In the genomic region with DNA sequence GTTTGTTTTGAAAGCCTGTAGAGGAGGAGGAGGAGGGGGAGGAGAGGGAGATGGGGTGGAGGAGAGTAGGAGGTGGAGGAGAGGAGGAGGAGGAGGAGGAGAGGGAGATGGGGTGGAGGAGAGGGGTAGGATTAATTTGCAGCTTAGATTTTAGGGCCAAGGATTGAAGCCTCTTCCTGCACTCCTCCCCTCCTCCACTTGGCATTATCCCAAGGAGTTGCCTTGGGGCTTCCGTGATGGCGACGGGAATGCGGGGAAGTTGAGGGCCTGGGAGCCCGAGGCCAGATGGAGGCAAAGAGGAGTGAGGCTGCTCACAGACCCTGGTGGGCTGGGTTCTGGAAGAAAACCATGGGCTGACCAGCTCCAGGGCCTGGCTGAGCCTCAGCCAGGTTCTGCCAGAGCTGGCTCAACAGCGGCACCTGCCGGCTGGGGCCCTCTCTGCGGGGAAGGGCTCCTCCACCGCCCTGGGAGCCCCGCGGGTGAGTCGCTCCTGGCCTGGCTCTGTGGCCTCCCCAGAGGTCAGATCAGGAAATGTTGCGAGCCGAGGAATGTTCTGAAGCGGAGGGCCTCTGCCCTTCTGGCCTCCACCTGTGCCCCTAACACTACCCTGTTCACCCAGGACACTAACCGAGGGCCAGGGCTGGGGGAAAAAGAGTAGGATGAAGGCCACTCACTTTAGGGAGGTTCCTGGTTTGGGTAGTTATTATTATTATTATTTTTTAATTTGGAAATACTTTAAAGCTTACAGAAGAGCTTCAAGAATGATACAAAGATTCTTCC, we compare ENCODE assay signal across 8 cellular contexts. TPM values are rescaled to one million over a fixed set of nuclear protein-coding genes. Genes with fewer than 3 reads are reported as not detected.
A peak's percentile ranks its signal among the peaks of the same experiment; 100 is the strongest.
DNase-seq lines count a peak whose midpoint lies in the region; ATAC-seq and TF ChIP-seq lines count a peak whose summit lies in the region.

No MANE protein-coding gene starts in this region.

- H3K4me3 Mint-ChIP-seq in CD4-positive, alpha-beta T cell: no peak overlapping the region

- no peaks in the 10 kb centered on the region for H3K36me3 Mint-ChIP-seq in CD4-positive, alpha-beta T cell (ENCODE audit: low read depth)

- no peaks in the 10 kb centered on the region for H3K27me3 ChIP-seq in CD4-positive, alpha-beta T cell (ENCODE audit: control insufficient read depth, insufficient read depth, low read length)
- H3K27me3 ChIP-seq in neutrophil (no peaks in the 10 kb centered on the region), subcutaneous abdominal adipose tissue (ENCODE audit: control insufficient read depth in 5 of 5, insufficient read depth in 4 of 5, low read length in 5 of 5) (no peaks in the 10 kb centered on the region)

- no peak overlapping the region for H3K27ac Mint-ChIP-seq in CD4-positive, alpha-beta T cell

- peak overlapping the region in 1 of 2 experiments; percentile 8 for H3K4me3 ChIP-seq in neutrophil (ENCODE audit: low read depth in 1 of 2, low read length in 1 of 2)
- peak overlapping the region in 3 of 5 donors; percentile 31 to 52 (median 36) for H3K4me3 ChIP-seq in subcutaneous abdominal adipose tissue (ENCODE audit: low read depth in 1 of 5, low read length in 5 of 5)

- POLR2A ChIA-PET in CD4-positive, alpha-beta T cell (lab: Charles Lee): interaction anchor here (0.7 to 2.3 kb wide), 9 partner anchors 25 to 120 kb away, joined by 3 to 42 read pairs (median 5); a partner anchor contains a TSS

- H3K4me1 ChIP-seq in neutrophil (ENCODE audit: control insufficient read depth in 1 of 2, insufficient read depth in 1 of 2, low read depth in 1 of 2, low read length in 1 of 2) (peaks cover 38% of the 10 kb centered on the region in 2 experiments), subcutaneous abdominal adipose tissue (ENCODE audit: control insufficient read depth in 5 of 5, insufficient read depth in 5 of 5, low read length in 5 of 5) (peaks cover 3 to 40% (median 30%) of the 10 kb centered on the region in 5 donors)

- no peaks in the 10 kb centered on the region for H3K27me3 Mint-ChIP-seq in CD4-positive, alpha-beta T cell

- H3K9me3 ChIP-seq in CD4-positive, alpha-beta T cell (ENCODE audit: control insufficient read depth, low read length): no peaks in the 10 kb centered on the region
- H3K9me3 ChIP-seq in neutrophil: no peaks in the 10 kb centered on the region
- H3K9me3 ChIP-seq in subcutaneous abdominal adipose tissue (ENCODE audit: control insufficient read depth in 5 of 5, low read length in 5 of 5): no peaks in the 10 kb centered on the region

- H3K36me3 ChIP-seq in neutrophil: no peaks in the 10 kb centered on the region
- H3K36me3 ChIP-seq in subcutaneous abdominal adipose tissue (ENCODE audit: control insufficient read depth in 5 of 5, insufficient read depth in 5 of 5, low read length in 5 of 5): no peaks in the 10 kb centered on the region

- H3K9me3 Mint-ChIP-seq in CD4-positive, alpha-beta T cell: no peaks in the 10 kb centered on the region

- peak; percentile 72 to 91 (median 84) for DNase-seq in CD4-positive, alpha-beta T cell
- DNase-seq in LoVo (ENCODE audit: low spot score): peak; percentile 93
- DNase-seq in SHP77 (lab: John Stamatoyannopoulos, UW): peak; percentile 84 to 85
- peak; percentile 89 for DNase-seq in activated gamma-delta T cell treated with Interleukin-2 at 50 U/mL for 16 hours
- DNase-seq in foreskin melanocyte: peak; percentile 86

- CTCF ChIA-PET in CD4-positive, alpha-beta T cell (lab: Charles Lee): interaction anchor here (0.5 to 6.4 kb wide), 21 partner anchors 9 to 150 kb away, joined by 3 to 79 read pairs (median 4); a partner anchor contains a TSS

- ATAC-seq in CD4-positive, alpha-beta T cell (ENCODE audit: poor library complexity): peak; percentile 100
- peak; percentile 73 for ATAC-seq in GM21390 (IDR thresholded peaks at IDR 0.05; ENCODE audit: unreplicated experiment)

- H3K4me1 Mint-ChIP-seq in CD4-positive, alpha-beta T cell (ENCODE audit: low read depth): peaks cover 3% of the 10 kb centered on the region

- H3K27ac ChIP-seq in CD4-positive, alpha-beta T cell (ENCODE audit: low read depth, low read length): no peak overlapping the region
- H3K27ac ChIP-seq in neutrophil (peak overlapping the region; percentile 21), subcutaneous abdominal adipose tissue (ENCODE audit: low read depth, low read length) (peak overlapping the region; percentile 24)

- peak; percentile 92 for TF ChIP-seq CTCF in CD4-positive, alpha-beta T cell (IDR thresholded peaks at IDR 0.05)
- TF ChIP-seq CTCF in neutrophil (IDR thresholded peaks at IDR 0.05): peak; percentile 97

- peak overlapping the region in 4 of 5 donors; percentile 36 to 71 (median 52) for H3K9ac ChIP-seq in subcutaneous abdominal adipose tissue (ENCODE audit: low read length in 5 of 5)

- intact Hi-C loops in CD4-positive, alpha-beta T cell (cut with DNase I, micrococcal nuclease): loop anchor here (1.0 to 10.0 kb wide), 6 partner anchors 35 to 420 kb away; a partner anchor contains a TSS

RNA-seq across cellular contexts. Expression of a gene that starts 23.9 kb away (rescaled TPM):
- 100 to 1,000 TPM; 378 to 387 TPM for total RNA-seq in CD4-positive, alpha-beta T cell

RNA-seq across cellular contexts. Expression of a gene that starts 36.1 kb away (rescaled TPM):
- total RNA-seq in CD4-positive, alpha-beta T cell: 1 to 10 TPM; 1.3 to 1.5 TPM

RNA-seq across cellular contexts. Expression of a gene that starts 49.5 kb away (rescaled TPM):
- total RNA-seq in CD4-positive, alpha-beta T cell: 10 to 100 TPM; 50.5 to 50.9 TPM
